ENCODE assay signal across 13 cellular contexts in genomic region chr2:233241803-233242202, GRCh38. TPM values are rescaled to one million over a fixed set of nuclear protein-coding genes. Genes with fewer than 3 reads are reported as not detected.
A peak's percentile ranks its signal among the peaks of the same experiment; 100 is the strongest.
DNase-seq lines count a peak whose midpoint lies in the region; ATAC-seq, FAIRE-seq and TF ChIP-seq lines count a peak whose summit lies in the region.
"Had no signal": no experiment of that assay in that cellular context is flagged by ENCODE, and none has a peak within 500 bp of the region (broad histone marks: within the 10 kb centered on the region; RNA-seq: fewer than 3 reads in every experiment).

No MANE protein-coding gene starts in this region.

- peaks cover 12 to 79% (median 50%) of the 10 kb centered on the region in 4 donors for H3K4me1 Mint-ChIP-seq in CD4-positive, CD25-positive, alpha-beta regulatory T cell
- peaks cover 56 to 69% (median 66%) of the 10 kb centered on the region in 3 donors for H3K4me1 Mint-ChIP-seq in CD8-positive, alpha-beta memory T cell
- peaks cover 55% of the 10 kb centered on the region for H3K4me1 Mint-ChIP-seq in activated CD4-positive, alpha-beta memory T cell treated with anti-CD3 and anti-CD28 coated beads for 36 hours (ENCODE audit: low read depth)
- H3K4me1 Mint-ChIP-seq: neural progenitor cell had no signal

- peak; percentile 52 for FAIRE-seq in keratinocyte (lab: Jason Lieb, UNC)

- peak overlapping the region; percentile 4 to 86 (median 70) for H3K27ac Mint-ChIP-seq in CD4-positive, CD25-positive, alpha-beta regulatory T cell
- peak overlapping the region in 6 of 8 donors; percentile 1 to 74 (median 60) for H3K27ac Mint-ChIP-seq in CD8-positive, alpha-beta memory T cell
- peak overlapping the region; percentile 23 for H3K27ac Mint-ChIP-seq in activated CD4-positive, alpha-beta memory T cell treated with anti-CD3 and anti-CD28 coated beads for 36 hours
- H3K27ac Mint-ChIP-seq: neural progenitor cell had no signal

- no peak overlapping the region for H2AFZ ChIP-seq in keratinocyte (ENCODE audit: control insufficient read depth, low read length)
- H2AFZ ChIP-seq: hepatocyte, neural progenitor cell had no signal

- no peaks in the 10 kb centered on the region for H3K27me3 ChIP-seq in CD4-positive, CD25-positive, alpha-beta regulatory T cell (ENCODE audit: control insufficient read depth, insufficient read depth, low read length)
- no peaks in the 10 kb centered on the region for H3K27me3 ChIP-seq in CD8-positive, alpha-beta memory T cell (ENCODE audit: insufficient read depth, low read length, poor library complexity, severe bottlenecking)
- no peaks in the 10 kb centered on the region for H3K27me3 ChIP-seq in keratinocyte (ENCODE audit: control insufficient read depth, extremely low read depth, insufficient read depth, low read length)
- H3K27me3 ChIP-seq: adrenal gland, hepatocyte, neural progenitor cell, sigmoid colon had no signal

- intact Hi-C loops in activated CD4-positive, alpha-beta memory T cell treated with anti-CD3 and anti-CD28 coated beads for 36 hours (cut with micrococcal nuclease), result loop anchor here (10.0 kb wide), 1 partner anchor 347 kb away; no protein-coding TSS in a partner anchor

- H3K4me2 ChIP-seq in keratinocyte (ENCODE audit: control insufficient read depth, extremely low read depth, insufficient read depth, low read depth, low read length), result no peak overlapping the region
- H3K4me2 ChIP-seq: hepatocyte, neural progenitor cell had no signal

- H3K27ac ChIP-seq in CD4-positive, CD25-positive, alpha-beta regulatory T cell (ENCODE audit: insufficient read depth, low read length, poor library complexity, severe bottlenecking), result peak overlapping the region; percentile 55
- H3K27ac ChIP-seq in CD8-positive, alpha-beta memory T cell (ENCODE audit: low read depth, low read length), result no peak overlapping the region
- H3K27ac ChIP-seq in keratinocyte (ENCODE audit: control insufficient read depth, insufficient read depth, low read length), result no peak overlapping the region
- H3K27ac ChIP-seq: hepatocyte, neural progenitor cell had no signal

- no peak overlapping the region for H3K9ac ChIP-seq in keratinocyte (ENCODE audit: control insufficient read depth, extremely low read depth, insufficient read depth, low read length)
- H3K9ac ChIP-seq: neural progenitor cell had no signal

- H4K20me1 ChIP-seq in keratinocyte (ENCODE audit: control insufficient read depth, extremely low read depth, insufficient read depth, low read length), result no peaks in the 10 kb centered on the region

- peaks cover 3% of the 10 kb centered on the region for H3K36me3 Mint-ChIP-seq in CD4-positive, CD25-positive, alpha-beta regulatory T cell
- peaks cover 0 to 4% (median 2%) of the 10 kb centered on the region in 3 donors for H3K36me3 Mint-ChIP-seq in CD8-positive, alpha-beta memory T cell
- H3K36me3 Mint-ChIP-seq in activated CD4-positive, alpha-beta memory T cell treated with anti-CD3 and anti-CD28 coated beads for 36 hours, result no peaks in the 10 kb centered on the region
- H3K36me3 Mint-ChIP-seq: neural progenitor cell had no signal

- H3K4me1 ChIP-seq in CD4-positive, CD25-positive, alpha-beta regulatory T cell (ENCODE audit: control insufficient read depth, insufficient read depth, low read length, poor library complexity, severe bottlenecking), result peaks cover 52% of the 10 kb centered on the region
- H3K4me1 ChIP-seq in CD8-positive, alpha-beta memory T cell (ENCODE audit: insufficient read depth, low read length), result peaks cover 48% of the 10 kb centered on the region
- H3K4me1 ChIP-seq in keratinocyte (ENCODE audit: control insufficient read depth, extremely low read depth, insufficient read depth, low read length), result peaks cover 21% of the 10 kb centered on the region
- H3K4me1 ChIP-seq: adrenal gland, neural progenitor cell, sigmoid colon had no signal

- DNase-seq in CD4-positive, CD25-positive, alpha-beta regulatory T cell, result peak in 1 of 3 donors; percentile 34
- DNase-seq in CD8-positive, alpha-beta memory T cell, result no peak
- DNase-seq in activated CD4-positive, alpha-beta memory T cell treated with anti-CD3 and anti-CD28 coated beads for 36 hours, result no peak
- DNase-seq in keratinocyte (ENCODE audit: low read depth, low spot score), result no peak
- no peak for DNase-seq in anterior cingulate cortex (lab: John Stamatoyannopoulos, UW)
- DNase-seq in NCI-H510A treated with DMSO at 0.1 percent for 48 hours (lab: John Stamatoyannopoulos, UW), result no peak
- no peak for DNase-seq in ecto neural progenitor cell (ENCODE audit: low spot score)
- DNase-seq: adrenal gland, COR-L47, sigmoid colon had no signal

- dilution Hi-C loops in keratinocyte (cut with MboI; ENCODE audit: extremely low pct_ligation_motif_present, low sequenced_read_pairs), result loop anchor here (25.0 kb wide), 1 partner anchor 380 kb away; the partner anchor contains the start of gene SNORC

- no peak for TF ChIP-seq CTCF in keratinocyte (optimal IDR thresholded peaks at IDR 0.05 in 1 of 3, IDR thresholded peaks at IDR 0.05 in 1 of 3, conservative IDR thresholded peaks at IDR 0.05 in 1 of 3; ENCODE audit: extremely low read depth in 1 of 3, insufficient read depth in 2 of 3, low read length in 3 of 3)

- H3K27me3 Mint-ChIP-seq in CD4-positive, CD25-positive, alpha-beta regulatory T cell, result no peaks in the 10 kb centered on the region
- no peaks in the 10 kb centered on the region for H3K27me3 Mint-ChIP-seq in CD8-positive, alpha-beta memory T cell
- H3K27me3 Mint-ChIP-seq in activated CD4-positive, alpha-beta memory T cell treated with anti-CD3 and anti-CD28 coated beads for 36 hours, result no peaks in the 10 kb centered on the region

- POLR2A ChIA-PET in CD8-positive, alpha-beta memory T cell (lab: Charles Lee), result interaction anchor here (2.1 kb wide), 1 partner anchor 26 kb away, joined by 7 read pairs; no protein-coding TSS in a partner anchor
- POLR2A ChIA-PET in activated CD4-positive, alpha-beta memory T cell treated with anti-CD3 and anti-CD28 coated beads for 36 hours (lab: Charles Lee), result interaction anchor here (1.2 kb wide), 1 partner anchor 10 kb away, joined by 3 read pairs; no protein-coding TSS in a partner anchor

- H3K79me2 ChIP-seq in keratinocyte (ENCODE audit: control insufficient read depth, insufficient read depth, low read length), result no peaks in the 10 kb centered on the region
- H3K79me2 ChIP-seq: hepatocyte had no signal

- no peaks in the 10 kb centered on the region for H3K9me3 ChIP-seq in CD4-positive, CD25-positive, alpha-beta regulatory T cell (ENCODE audit: control insufficient read depth in 2 of 2, low read length in 2 of 2)
- H3K9me3 ChIP-seq in CD8-positive, alpha-beta memory T cell (ENCODE audit: low read length), result no peaks in the 10 kb centered on the region
- no peaks in the 10 kb centered on the region for H3K9me3 ChIP-seq in keratinocyte (ENCODE audit: control insufficient read depth, low read depth, low read length)
- H3K9me3 ChIP-seq: adrenal gland, sigmoid colon had no signal

- CTCF ChIA-PET in CD8-positive, alpha-beta memory T cell (lab: Charles Lee), result interaction anchor here (2.0 to 3.4 kb wide), 2 partner anchors 9 to 187 kb away, joined by 6 to 26 read pairs; partner anchors contain the start of gene ATG16L1
- CTCF ChIA-PET in activated CD4-positive, alpha-beta memory T cell treated with anti-CD3 and anti-CD28 coated beads for 36 hours (lab: Charles Lee), result interaction anchor here (2.5 kb wide), 1 partner anchor 9 kb away, joined by 15 read pairs; the partner anchor contains the start of gene ATG16L1

- no peak overlapping the region for H3K4me3 ChIP-seq in CD4-positive, CD25-positive, alpha-beta regulatory T cell (ENCODE audit: low read depth, low read length)
- no peak overlapping the region for H3K4me3 ChIP-seq in CD8-positive, alpha-beta memory T cell (ENCODE audit: low read length)
- H3K4me3 ChIP-seq in keratinocyte (ENCODE audit: control insufficient read depth in 2 of 3, extremely low read depth in 1 of 3, insufficient read depth in 2 of 3, low read depth in 1 of 3, low read length in 3 of 3), result no peak overlapping the region
- H3K4me3 ChIP-seq: adrenal gland, coronary artery, hepatocyte, neural progenitor cell, sigmoid colon had no signal

- no peaks in the 10 kb centered on the region for H3K9me3 Mint-ChIP-seq in CD4-positive, CD25-positive, alpha-beta regulatory T cell
- no peaks in the 10 kb centered on the region for H3K9me3 Mint-ChIP-seq in CD8-positive, alpha-beta memory T cell
- no peaks in the 10 kb centered on the region for H3K9me3 Mint-ChIP-seq in activated CD4-positive, alpha-beta memory T cell treated with anti-CD3 and anti-CD28 coated beads for 36 hours

- no peaks in the 10 kb centered on the region for H3K9me1 ChIP-seq in keratinocyte (ENCODE audit: control insufficient read depth, extremely low read depth, insufficient read depth, low read length)

- peak overlapping the region; percentile 7 to 69 (median 54) for H3K4me3 Mint-ChIP-seq in CD4-positive, CD25-positive, alpha-beta regulatory T cell
- peak overlapping the region in 5 of 7 donors; percentile 32 to 78 (median 34) for H3K4me3 Mint-ChIP-seq in CD8-positive, alpha-beta memory T cell
- H3K4me3 Mint-ChIP-seq in activated CD4-positive, alpha-beta memory T cell treated with anti-CD3 and anti-CD28 coated beads for 36 hours, result no peak overlapping the region
- H3K4me3 Mint-ChIP-seq: neural progenitor cell had no signal

- no peak for ATAC-seq in CD4-positive, CD25-positive, alpha-beta regulatory T cell (ENCODE audit: low read depth in 2 of 2)

- no peaks in the 10 kb centered on the region for H3K36me3 ChIP-seq in CD4-positive, CD25-positive, alpha-beta regulatory T cell (ENCODE audit: control insufficient read depth, insufficient read depth, low read length)
- no peaks in the 10 kb centered on the region for H3K36me3 ChIP-seq in CD8-positive, alpha-beta memory T cell (ENCODE audit: insufficient read depth, low read length)
- no peaks in the 10 kb centered on the region for H3K36me3 ChIP-seq in keratinocyte (ENCODE audit: control insufficient read depth in 2 of 2, extremely low read depth in 1 of 2, insufficient read depth in 2 of 2, low read length in 2 of 2)
- H3K36me3 ChIP-seq: adrenal gland, neural progenitor cell, sigmoid colon had no signal

RNA-seq across cellular contexts. Expression of gene ATG16L1, which starts 9.7 kb away (rescaled TPM):
- total RNA-seq in CD4-positive, CD25-positive, alpha-beta regulatory T cell, result 125 TPM
- polyA plus RNA-seq in CD4-positive, CD25-positive, alpha-beta regulatory T cell, result 10 to 100 TPM; 15.2 to 23.5 (median 19.0) TPM
- 10 to 100 TPM; 32.0 to 34.2 TPM for total RNA-seq in CD8-positive, alpha-beta memory T cell
- 19.5 TPM for polyA plus RNA-seq in CD8-positive, alpha-beta memory T cell
- total RNA-seq in activated CD4-positive, alpha-beta memory T cell treated with anti-CD3 and anti-CD28 coated beads for 36 hours, result 10 to 100 TPM; 27.0 to 30.5 TPM
- polyA plus RNA-seq in keratinocyte, result 33.1 to 38.5 TPM (median 34.1 TPM) in 3 replicates
- 58.1 TPM for polyA plus RNA-seq in keratinocyte (2011; ENCODE audit: low read depth)
- 19.5 and 25.4 TPM in 2 replicates for polyA plus RNA-seq in keratinocyte (2011; cell fraction: cytosol; rRNA removed)
- polyA plus RNA-seq in keratinocyte (2011; cell fraction: nucleus; rRNA removed), result 58.8 and 70.9 TPM in 2 replicates
- polyA plus RNA-seq in keratinocyte (2012; ENCODE audit: low replicate concordance), result 17.9 and 20.1 TPM in 2 replicates
- 15.5 to 42.1 TPM (median 21.1 TPM) in 3 replicates for polyA minus RNA-seq in keratinocyte
- 26.1 TPM for polyA minus RNA-seq in keratinocyte (2011; cell fraction: cytosol; rRNA and poly(A)+ RNA removed)
- polyA minus RNA-seq in keratinocyte (2011; cell fraction: nucleus; rRNA and poly(A)+ RNA removed), result 30.6 and 41.3 TPM in 2 replicates
